Comparison of ENCODE assay signal across 1 cellular context in genomic region chr15:75758071-75758872, GRCh38.
TF ChIP-seq lines count a peak whose summit lies in the region.

No MANE protein-coding gene starts in this region.

TF ChIP-seq in HepG2, 621 proteins besides CTCF, POLR2A, EP300 and RAD21 (continued from another document and continues in another):
- TF ChIP-seq AKNA (CRISPR knock-in tag; IDR thresholded peaks at IDR 0.05; ENCODE audit: borderline replicate concordance) (no peak), MXD3 (CRISPR knock-in tag; IDR thresholded peaks at IDR 0.05) (0 out of 2 replicates have a peak, but pooled peaks have one; percentile 38), ZNF326 (CRISPR knock-in tag; IDR thresholded peaks at IDR 0.05; ENCODE audit: borderline replicate concordance) (no peak), NCOA1 (CRISPR knock-in tag; IDR thresholded peaks at IDR 0.05) (no peak), CREB1 (IDR thresholded peaks at IDR 0.05) (no peak), CREB1 (CRISPR knock-in tag; IDR thresholded peaks at IDR 0.05) (peak; percentile 37), ZNF75D (CRISPR knock-in tag; IDR thresholded peaks at IDR 0.05; ENCODE audit: borderline replicate concordance) (no peak), ZNF574 (CRISPR knock-in tag; IDR thresholded peaks at IDR 0.05) (peak; percentile 51; the same call in 1 of the 2 replicates), ZBTB7B (CRISPR knock-in tag; IDR thresholded peaks at IDR 0.05) (peak; percentile 33; the same call in 1 of the 2 replicates), ZNF230 (CRISPR knock-in tag; IDR thresholded peaks at IDR 0.05) (no peak), ZBTB3 (CRISPR knock-in tag; IDR thresholded peaks at IDR 0.05; ENCODE audit: borderline replicate concordance, low read depth) (no peak), NR2F6 (IDR thresholded peaks at IDR 0.05) (no peak), NR2F6 (CRISPR knock-in tag; IDR thresholded peaks at IDR 0.05) (peak; percentile 16; the same call in 1 of the 2 replicates), ZNF275 (CRISPR knock-in tag; IDR thresholded peaks at IDR 0.05; ENCODE audit: borderline replicate concordance) (no peak), ZFAT (CRISPR knock-in tag; conservative IDR thresholded peaks at IDR 0.05) (0 out of 2 replicates have a peak, but pooled peaks have one; percentile 27), ZNF841 (CRISPR knock-in tag; IDR thresholded peaks at IDR 0.05; ENCODE audit: borderline replicate concordance) (no peak), ZNF713 (CRISPR knock-in tag; IDR thresholded peaks at IDR 0.05) (no peak), ZNF557 (CRISPR knock-in tag; IDR thresholded peaks at IDR 0.05) (0 out of 2 replicates have a peak, but pooled peaks have one; percentile 29), ZFP91 (CRISPR knock-in tag; IDR thresholded peaks at IDR 0.05; ENCODE audit: borderline replicate concordance) (peak; percentile 25; the same call in 1 of the 2 replicates), SNAPC2 (CRISPR knock-in tag; IDR thresholded peaks at IDR 0.05) (no peak), TBX2 (CRISPR knock-in tag; IDR thresholded peaks at IDR 0.05; ENCODE audit: borderline replicate concordance) (peak; percentile 52; the same call in 1 of the 2 replicates), ZNF646 (CRISPR knock-in tag; IDR thresholded peaks at IDR 0.05) (no peak), TMF1 (CRISPR knock-in tag; IDR thresholded peaks at IDR 0.05; ENCODE audit: low read depth) (no peak), ZFP37 (CRISPR knock-in tag; IDR thresholded peaks at IDR 0.05; ENCODE audit: borderline replicate concordance) (no peak)
- TF ChIP-seq, protein P1, sequence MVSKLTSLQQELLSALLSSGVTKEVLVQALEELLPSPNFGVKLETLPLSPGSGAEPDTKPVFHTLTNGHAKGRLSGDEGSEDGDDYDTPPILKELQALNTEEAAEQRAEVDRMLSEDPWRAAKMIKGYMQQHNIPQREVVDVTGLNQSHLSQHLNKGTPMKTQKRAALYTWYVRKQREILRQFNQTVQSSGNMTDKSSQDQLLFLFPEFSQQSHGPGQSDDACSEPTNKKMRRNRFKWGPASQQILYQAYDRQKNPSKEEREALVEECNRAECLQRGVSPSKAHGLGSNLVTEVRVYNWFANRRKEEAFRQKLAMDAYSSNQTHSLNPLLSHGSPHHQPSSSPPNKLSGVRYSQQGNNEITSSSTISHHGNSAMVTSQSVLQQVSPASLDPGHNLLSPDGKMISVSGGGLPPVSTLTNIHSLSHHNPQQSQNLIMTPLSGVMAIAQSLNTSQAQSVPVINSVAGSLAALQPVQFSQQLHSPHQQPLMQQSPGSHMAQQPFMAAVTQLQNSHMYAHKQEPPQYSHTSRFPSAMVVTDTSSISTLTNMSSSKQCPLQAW (CRISPR knock-in tag; IDR thresholded peaks at IDR 0.05) = no peak
- TF ChIP-seq, protein P2, sequence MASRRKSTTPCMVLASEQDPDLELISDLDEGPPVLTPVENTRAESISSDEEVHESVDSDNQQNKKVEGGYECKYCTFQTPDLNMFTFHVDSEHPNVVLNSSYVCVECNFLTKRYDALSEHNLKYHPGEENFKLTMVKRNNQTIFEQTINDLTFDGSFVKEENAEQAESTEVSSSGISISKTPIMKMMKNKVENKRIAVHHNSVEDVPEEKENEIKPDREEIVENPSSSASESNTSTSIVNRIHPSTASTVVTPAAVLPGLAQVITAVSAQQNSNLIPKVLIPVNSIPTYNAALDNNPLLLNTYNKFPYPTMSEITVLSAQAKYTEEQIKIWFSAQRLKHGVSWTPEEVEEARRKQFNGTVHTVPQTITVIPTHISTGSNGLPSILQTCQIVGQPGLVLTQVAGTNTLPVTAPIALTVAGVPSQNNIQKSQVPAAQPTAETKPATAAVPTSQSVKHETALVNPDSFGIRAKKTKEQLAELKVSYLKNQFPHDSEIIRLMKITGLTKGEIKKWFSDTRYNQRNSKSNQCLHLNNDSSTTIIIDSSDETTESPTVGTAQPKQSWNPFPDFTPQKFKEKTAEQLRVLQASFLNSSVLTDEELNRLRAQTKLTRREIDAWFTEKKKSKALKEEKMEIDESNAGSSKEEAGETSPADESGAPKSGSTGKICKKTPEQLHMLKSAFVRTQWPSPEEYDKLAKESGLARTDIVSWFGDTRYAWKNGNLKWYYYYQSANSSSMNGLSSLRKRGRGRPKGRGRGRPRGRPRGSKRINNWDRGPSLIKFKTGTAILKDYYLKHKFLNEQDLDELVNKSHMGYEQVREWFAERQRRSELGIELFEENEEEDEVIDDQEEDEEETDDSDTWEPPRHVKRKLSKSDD (CRISPR knock-in tag; IDR thresholded peaks at IDR 0.05; ENCODE audit: low read depth) = no peak
- TF ChIP-seq, protein P3, sequence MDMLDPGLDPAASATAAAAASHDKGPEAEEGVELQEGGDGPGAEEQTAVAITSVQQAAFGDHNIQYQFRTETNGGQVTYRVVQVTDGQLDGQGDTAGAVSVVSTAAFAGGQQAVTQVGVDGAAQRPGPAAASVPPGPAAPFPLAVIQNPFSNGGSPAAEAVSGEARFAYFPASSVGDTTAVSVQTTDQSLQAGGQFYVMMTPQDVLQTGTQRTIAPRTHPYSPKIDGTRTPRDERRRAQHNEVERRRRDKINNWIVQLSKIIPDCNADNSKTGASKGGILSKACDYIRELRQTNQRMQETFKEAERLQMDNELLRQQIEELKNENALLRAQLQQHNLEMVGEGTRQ (IDR thresholded peaks at IDR 0.05; ENCODE audit: low read depth, low read length) = peak; percentile 88
- TF ChIP-seq, protein P3 (CRISPR knock-in tag; IDR thresholded peaks at IDR 0.05; ENCODE audit: borderline replicate concordance) = peak; percentile 88; the same call in 1 of the 2 replicates
